ENCODE assay signal across 21 cellular contexts in the genomic region with DNA sequence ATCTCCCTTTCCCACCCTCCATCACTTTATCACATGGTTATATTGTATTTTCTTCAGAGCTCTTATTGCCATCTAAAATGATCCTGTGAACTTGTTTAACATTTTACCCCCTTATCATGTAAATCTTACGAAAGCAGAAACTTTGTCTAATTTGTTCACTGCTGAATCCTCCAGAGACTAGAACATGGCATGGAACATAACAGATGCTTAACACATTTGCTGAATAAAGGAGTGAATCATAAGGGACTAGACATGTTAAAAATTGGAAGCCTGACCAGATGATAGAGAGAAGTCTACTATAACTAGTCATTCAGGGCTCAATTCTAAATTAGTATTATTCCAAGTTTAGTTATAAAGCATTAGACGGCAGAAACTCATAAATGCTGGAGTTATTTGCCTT.
"Had no signal": no experiment of that assay in that cellular context is flagged by ENCODE, and none has a peak within 500 bp of the region (broad histone marks: within the 10 kb centered on the region; RNA-seq: fewer than 3 reads in every experiment).

No MANE protein-coding gene starts in this region.

- DNase-seq: activated CD4-positive, alpha-beta T cell treated with anti-CD3 and anti-CD28 coated beads, Interleukin-2, amount 50 U/mL, for 1 hour; activated CD8-positive, alpha-beta memory T cell treated with anti-CD3 and anti-CD28 coated beads for 24 hours; activated CD8-positive, alpha-beta memory T cell treated with anti-CD3 and anti-CD28 coated beads, Interleukin-2, amount 50 U/mL, for 48 hours; activated gamma-delta T cell; adrenal gland; effector CD8-positive, alpha-beta T cell; heart right ventricle; mesendoderm; naive thymus-derived CD4-positive, alpha-beta T cell; stimulated activated CD4-positive, alpha-beta T cell treated with anti-CD3 and anti-CD28 coated beads, Interleukin-4, amount 100 ng/mL, for 1 hour; stimulated activated naive CD8-positive, alpha-beta T cell treated with anti-CD3 and anti-CD28 coated beads, Interleukin-15, amount 100 ng/mL, for 72 hours had no signal

- H3K27me3 ChIP-seq: adrenal gland, gastroesophageal sphincter, heart right ventricle, neural progenitor cell, right atrium auricular region, suprapubic skin had no signal

- H3K4me1 ChIP-seq: gastroesophageal sphincter, neural progenitor cell, prostate gland, right atrium auricular region had no signal

- H3K9me3 ChIP-seq: adrenal gland, gastroesophageal sphincter, prostate gland, right atrium auricular region had no signal

- H3K27ac Mint-ChIP-seq: activated naive CD4-positive, alpha-beta T cell treated with anti-CD3 and anti-CD28 coated beads, Interleukin-2, amount 50 U/mL, for 24 hours; naive thymus-derived CD4-positive, alpha-beta T cell; neural progenitor cell; stimulated activated naive CD8-positive, alpha-beta T cell treated with anti-CD3 and anti-CD28 coated beads, Interleukin-15, amount 100 ng/mL, for 72 hours; T-helper 1 cell treated with Interleukin-12 subunit alpha and Interleukin-12 subunit beta and Interleukin-4 antibody, amounts not matched to agents 30 μg/mL and 1 μg/mL, for 36 hours had no signal

- H3K4me2 ChIP-seq: neural progenitor cell, smooth muscle cell had no signal

- H3K9ac ChIP-seq: neural progenitor cell had no signal

- H2AFZ ChIP-seq: neural progenitor cell had no signal

- H3K27me3 Mint-ChIP-seq: activated naive CD4-positive, alpha-beta T cell treated with anti-CD3 and anti-CD28 coated beads, Interleukin-2, amount 50 U/mL, for 24 hours; naive thymus-derived CD4-positive, alpha-beta T cell; stimulated activated naive CD8-positive, alpha-beta T cell treated with anti-CD3 and anti-CD28 coated beads, Interleukin-15, amount 100 ng/mL, for 72 hours had no signal

- ATAC-seq: activated CD4-positive, CD25-positive, alpha-beta regulatory T cell treated with anti-CD3 and anti-CD28 coated beads, Interleukin-2, amount 50 U/mL, for 24 hours; esophagus mucosa; gastroesophageal sphincter; naive thymus-derived CD4-positive, alpha-beta T cell; stimulated activated naive CD8-positive, alpha-beta T cell treated with anti-CD3 and anti-CD28 coated beads, Interleukin-15, amount 100 ng/mL, for 72 hours had no signal

- H3K4me1 Mint-ChIP-seq: activated naive CD4-positive, alpha-beta T cell treated with anti-CD3 and anti-CD28 coated beads, Interleukin-2, amount 50 U/mL, for 24 hours; naive thymus-derived CD4-positive, alpha-beta T cell; neural progenitor cell; stimulated activated naive CD8-positive, alpha-beta T cell treated with anti-CD3 and anti-CD28 coated beads, Interleukin-15, amount 100 ng/mL, for 72 hours had no signal

- H3K4me3 ChIP-seq: adrenal gland, gastroesophageal sphincter, heart right ventricle, neural progenitor cell, prostate gland, right atrium auricular region, smooth muscle cell, suprapubic skin had no signal

- H3K36me3 Mint-ChIP-seq: neural progenitor cell had no signal

- H3K27ac ChIP-seq: adrenal gland, gastroesophageal sphincter, heart right ventricle, neural progenitor cell, prostate gland, right atrium auricular region, suprapubic skin had no signal

- H3K36me3 ChIP-seq: adrenal gland, gastroesophageal sphincter, heart right ventricle, neural progenitor cell, prostate gland, right atrium auricular region had no signal

- H3K9me3 Mint-ChIP-seq: activated naive CD4-positive, alpha-beta T cell treated with anti-CD3 and anti-CD28 coated beads, Interleukin-2, amount 50 U/mL, for 24 hours had no signal

- H3K4me3 Mint-ChIP-seq: activated naive CD4-positive, alpha-beta T cell treated with anti-CD3 and anti-CD28 coated beads, Interleukin-2, amount 50 U/mL, for 24 hours; naive thymus-derived CD4-positive, alpha-beta T cell; neural progenitor cell; stimulated activated naive CD8-positive, alpha-beta T cell treated with anti-CD3 and anti-CD28 coated beads, Interleukin-15, amount 100 ng/mL, for 72 hours; T-helper 1 cell treated with Interleukin-12 subunit alpha and Interleukin-12 subunit beta and Interleukin-4 antibody, amounts not matched to agents 30 μg/mL and 1 μg/mL, for 36 hours had no signal
